ENCODE assay signal across 9 cellular contexts in genomic region chr15:17026633-17027032, GRCh38.
"Had no signal": no experiment of that assay in that cellular context is flagged by ENCODE, and none has a peak within 500 bp of the region (broad histone marks: within the 10 kb centered on the region; RNA-seq: fewer than 3 reads in every experiment).

No MANE protein-coding gene starts in this region.

- H3K27ac ChIP-seq: HL-60 had no signal

- H3K4me1 ChIP-seq: HAP-1 had no signal

- H3K36me3 Mint-ChIP-seq: IgD-negative memory B cell had no signal

- ATAC-seq: GM23338, HCT116, HepG2, K562 had no signal

- DNase-seq: HFFc6, KG1 had no signal

- H3K9me3 ChIP-seq: HAP-1 had no signal

- H3K4me3 Mint-ChIP-seq: GM23338, HFFc6, IgD-negative memory B cell had no signal

- H3K4me1 Mint-ChIP-seq: GM23338 had no signal

- H3K4me3 ChIP-seq: GM23338, HAP-1, K562 had no signal

- H3K36me3 ChIP-seq: HAP-1 had no signal

- H3K27me3 Mint-ChIP-seq: IgD-negative memory B cell had no signal

- H3K27ac Mint-ChIP-seq: GM23338, HFFc6, IgD-negative memory B cell had no signal
